39 cellular contexts compared by ENCODE assay signal in genomic region chr17:71878271-71878670, GRCh38.
"Had no signal": no experiment of that assay in that cellular context is flagged by ENCODE, and none has a peak within 500 bp of the region (broad histone marks: within the 10 kb centered on the region; RNA-seq: fewer than 3 reads in every experiment).

No MANE protein-coding gene starts in this region.

- DNase-seq: activated effector memory CD4-positive, alpha-beta T cell treated with anti-CD3 and anti-CD28 coated beads, Interleukin-2, amount 50 U/mL, for 16 hours; activated effector memory CD4-positive, alpha-beta T cell treated with Interleukin-2 at 50 U/mL for 16 hours; activated gamma-delta T cell; activated gamma-delta T cell treated with Interleukin-2 at 50 U/mL for 16 hours; activated naive CD4-positive, alpha-beta T cell; activated naive CD4-positive, alpha-beta T cell treated with anti-CD3 and anti-CD28 coated beads for 36 hours; activated naive CD4-positive, alpha-beta T cell treated with anti-CD3 and anti-CD28 coated beads, Interleukin-2, amount 10 ng/mL, durations not matched to agents 7 days and 5 days; activated naive CD4-positive, alpha-beta T cell treated with anti-CD3 and anti-CD28 coated beads, Interleukin-2, amount 50 U/mL, for 16 hours; activated naive CD4-positive, alpha-beta T cell treated with Interleukin-2 at 50 U/mL for 16 hours; activated naive CD8-positive, alpha-beta T cell treated with anti-CD3 and anti-CD28 coated beads for 36 hours; activated naive CD8-positive, alpha-beta T cell treated with anti-CD3 and anti-CD28 coated beads, Interleukin-2, amount 10 ng/mL, durations not matched to agents 7 days and 5 days; activated naive CD8-positive, alpha-beta T cell treated with anti-CD3 and anti-CD28 coated beads, Interleukin-2, amount 50 U/mL, for 24 hours; activated T-cell treated with anti-CD3 and anti-CD28 coated beads, Interleukin-2, amount 50 U/mL, for 24 hours; activated T-cell treated with anti-CD3 and anti-CD28 coated beads, Interleukin-2, amount 50 U/mL, for 4 hours; activated T-cell treated with anti-CD3 and anti-CD28 coated beads, Interleukin-2, amount 50 U/mL, for 48 hours; activated T-cell treated with anti-CD3 and anti-CD28 coated beads, Interleukin-2, amount 50 U/mL, for 72 hours; adrenal gland; amniotic stem cell; amygdala; anterior cingulate cortex; aorta; body of pancreas; brain microvascular endothelial cell; caudate nucleus; central memory CD4-positive, alpha-beta T cell; cerebellar nuclear complex had no signal

- H3K27me3 ChIP-seq: adrenal gland, ascending aorta, body of pancreas, brain microvascular endothelial cell, breast epithelium, cardiac muscle cell had no signal

- H3K9me3 Mint-ChIP-seq: activated naive CD4-positive, alpha-beta T cell treated with anti-CD3 and anti-CD28 coated beads, Interleukin-2, amount 10 ng/mL, durations not matched to agents 7 days and 5 days; activated naive CD8-positive, alpha-beta T cell treated with anti-CD3 and anti-CD28 coated beads for 36 hours; activated T-helper 1 cell treated with anti-CD3 and anti-CD28 coated beads, Interleukin-12 subunit alpha, Interleukin-12 subunit beta, Interleukin-2, Interleukin-4 antibody, amounts not matched to agents 30 ng/mL and 10 ng/mL and 1 ng/mL, durations not matched to agents 14 hours and 24 hours and 36 hours; activated T-helper 17 cell treated with anti-CD3 and anti-CD28 coated beads, Interleukin-2, amount 50 U/mL, for 72 hours had no signal

- H3K36me3 Mint-ChIP-seq: activated naive CD4-positive, alpha-beta T cell treated with anti-CD3 and anti-CD28 coated beads, Interleukin-2, amount 10 ng/mL, durations not matched to agents 7 days and 5 days; activated naive CD4-positive, alpha-beta T cell treated with anti-CD3 and anti-CD28 coated beads, Interleukin-2, amount 50 U/mL, for 24 hours; activated naive CD4-positive, alpha-beta T cell treated with anti-CD3 and anti-CD28 coated beads, Interleukin-2, amount 50 U/mL, for 72 hours; activated naive CD8-positive, alpha-beta T cell; activated naive CD8-positive, alpha-beta T cell treated with anti-CD3 and anti-CD28 coated beads for 36 hours; activated naive CD8-positive, alpha-beta T cell treated with anti-CD3 and anti-CD28 coated beads, Interleukin-2, amount 10 ng/mL, durations not matched to agents 7 days and 5 days had no signal

- H3K4me1 ChIP-seq: adrenal gland, ascending aorta, body of pancreas, breast epithelium had no signal

- H3K27me3 Mint-ChIP-seq: activated naive CD4-positive, alpha-beta T cell treated with anti-CD3 and anti-CD28 coated beads, Interleukin-2, amount 10 ng/mL, durations not matched to agents 7 days and 5 days; activated naive CD4-positive, alpha-beta T cell treated with anti-CD3 and anti-CD28 coated beads, Interleukin-2, amount 50 U/mL, for 24 hours; activated naive CD8-positive, alpha-beta T cell; activated naive CD8-positive, alpha-beta T cell treated with anti-CD3 and anti-CD28 coated beads, Interleukin-2, amount 10 ng/mL, durations not matched to agents 7 days and 5 days; activated naive CD8-positive, alpha-beta T cell treated with anti-CD3 and anti-CD28 coated beads, Interleukin-2, amount 50 U/mL, for 24 hours; activated T-cell treated with anti-CD3 and anti-CD28 coated beads, Interleukin-2, amount 50 U/mL, for 24 hours; activated T-helper 17 cell treated with anti-CD3 and anti-CD28 coated beads, Interleukin-2, amount 50 U/mL, for 72 hours; brain; central memory CD8-positive, alpha-beta T cell had no signal

- H3K27ac ChIP-seq: adrenal gland, ascending aorta, body of pancreas, brain microvascular endothelial cell, breast epithelium, cardiac muscle cell had no signal

- H3K27ac Mint-ChIP-seq: activated naive CD4-positive, alpha-beta T cell treated with anti-CD3 and anti-CD28 coated beads for 36 hours; activated naive CD4-positive, alpha-beta T cell treated with anti-CD3 and anti-CD28 coated beads, Interleukin-2, amount 10 ng/mL, durations not matched to agents 7 days and 5 days; activated naive CD4-positive, alpha-beta T cell treated with anti-CD3 and anti-CD28 coated beads, Interleukin-2, amount 50 U/mL, for 24 hours; activated naive CD4-positive, alpha-beta T cell treated with anti-CD3 and anti-CD28 coated beads, Interleukin-2, amount 50 U/mL, for 72 hours; activated naive CD8-positive, alpha-beta T cell; activated naive CD8-positive, alpha-beta T cell treated with anti-CD3 and anti-CD28 coated beads for 36 hours; activated naive CD8-positive, alpha-beta T cell treated with anti-CD3 and anti-CD28 coated beads, Interleukin-2, amount 10 ng/mL, durations not matched to agents 7 days and 5 days; activated naive CD8-positive, alpha-beta T cell treated with anti-CD3 and anti-CD28 coated beads, Interleukin-2, amount 50 U/mL, for 24 hours; activated T-cell treated with anti-CD3 and anti-CD28 coated beads, Interleukin-2, amount 50 U/mL, for 24 hours; activated T-cell treated with anti-CD3 and anti-CD28 coated beads, Interleukin-2, amount 50 U/mL, for 72 hours; activated T-helper 1 cell treated with anti-CD3 and anti-CD28 coated beads, Interleukin-12 subunit alpha, Interleukin-12 subunit beta, Interleukin-2, Interleukin-4 antibody, amounts not matched to agents 30 ng/mL and 10 ng/mL and 1 ng/mL, durations not matched to agents 14 hours and 24 hours and 36 hours; activated T-helper 17 cell treated with anti-CD3 and anti-CD28 coated beads, Interleukin-2, amount 50 U/mL, for 72 hours; activated T-helper 2 cell treated with anti-CD3 and anti-CD28 coated beads, Interferon-gamma antibody, Interleukin-2, Interleukin-4, amounts not matched to agents 10 μg/mL and 5 μg/mL and 100 μg/mL, durations not matched to agents 14 hours and 24 hours and 36 hours had no signal

- H3K4me1 Mint-ChIP-seq: activated naive CD4-positive, alpha-beta T cell treated with anti-CD3 and anti-CD28 coated beads, Interleukin-2, amount 10 ng/mL, durations not matched to agents 7 days and 5 days; activated naive CD4-positive, alpha-beta T cell treated with anti-CD3 and anti-CD28 coated beads, Interleukin-2, amount 50 U/mL, for 24 hours; activated naive CD8-positive, alpha-beta T cell treated with anti-CD3 and anti-CD28 coated beads for 36 hours; activated naive CD8-positive, alpha-beta T cell treated with anti-CD3 and anti-CD28 coated beads, Interleukin-2, amount 10 ng/mL, durations not matched to agents 7 days and 5 days; activated naive CD8-positive, alpha-beta T cell treated with anti-CD3 and anti-CD28 coated beads, Interleukin-2, amount 50 U/mL, for 24 hours; activated T-helper 17 cell treated with anti-CD3 and anti-CD28 coated beads, Interleukin-2, amount 50 U/mL, for 72 hours; central memory CD8-positive, alpha-beta T cell had no signal

- H3K4me3 ChIP-seq: adrenal gland, ascending aorta, body of pancreas, breast epithelium, cardiac muscle cell had no signal

- FAIRE-seq: astrocyte, bronchial epithelial cell had no signal

- H3K4me3 Mint-ChIP-seq: activated naive CD4-positive, alpha-beta T cell treated with anti-CD3 and anti-CD28 coated beads for 36 hours; activated naive CD4-positive, alpha-beta T cell treated with anti-CD3 and anti-CD28 coated beads, Interleukin-2, amount 10 ng/mL, durations not matched to agents 7 days and 5 days; activated naive CD4-positive, alpha-beta T cell treated with anti-CD3 and anti-CD28 coated beads, Interleukin-2, amount 50 U/mL, for 24 hours; activated naive CD8-positive, alpha-beta T cell; activated naive CD8-positive, alpha-beta T cell treated with anti-CD3 and anti-CD28 coated beads for 36 hours; activated naive CD8-positive, alpha-beta T cell treated with anti-CD3 and anti-CD28 coated beads, Interleukin-2, amount 10 ng/mL, durations not matched to agents 7 days and 5 days; activated naive CD8-positive, alpha-beta T cell treated with anti-CD3 and anti-CD28 coated beads, Interleukin-2, amount 50 U/mL, for 24 hours; activated T-cell treated with anti-CD3 and anti-CD28 coated beads, Interleukin-2, amount 50 U/mL, for 24 hours; activated T-cell treated with anti-CD3 and anti-CD28 coated beads, Interleukin-2, amount 50 U/mL, for 4 hours; activated T-cell treated with anti-CD3 and anti-CD28 coated beads, Interleukin-2, amount 50 U/mL, for 72 hours; activated T-helper 1 cell treated with anti-CD3 and anti-CD28 coated beads, Interleukin-12 subunit alpha, Interleukin-12 subunit beta, Interleukin-2, Interleukin-4 antibody, amounts not matched to agents 30 ng/mL and 10 ng/mL and 1 ng/mL, durations not matched to agents 14 hours and 24 hours and 36 hours; activated T-helper 17 cell treated with anti-CD3 and anti-CD28 coated beads, Interleukin-2, amount 50 U/mL, for 72 hours; brain; central memory CD8-positive, alpha-beta T cell had no signal

- H3K9me3 ChIP-seq: adrenal gland, ascending aorta, body of pancreas, breast epithelium had no signal

- H3K36me3 ChIP-seq: adrenal gland, ascending aorta, brain microvascular endothelial cell, breast epithelium, cardiac muscle cell had no signal
